Comparison of ENCODE assay signal across 17 cellular contexts in genomic region chr10:80669485-80669884, GRCh38.
DNase-seq lines count a peak whose midpoint lies in the region; TF ChIP-seq lines count a peak whose summit lies in the region.
"Had no signal": no experiment of that assay in that cellular context is flagged by ENCODE, and none has a peak within 500 bp of the region (broad histone marks: within the 10 kb centered on the region; RNA-seq: fewer than 3 reads in every experiment).

No MANE protein-coding gene starts in this region.

- no peak overlapping the region for H3K4me3 Mint-ChIP-seq in endodermal cell
- H3K4me3 Mint-ChIP-seq: B cell; CD4-positive, alpha-beta T cell; CD8-positive, alpha-beta T cell had no signal

- H3K4me1 ChIP-seq in endodermal cell (ENCODE audit: control insufficient read depth, insufficient read depth, low read length) (no peaks in the 10 kb centered on the region), trophoblast cell (ENCODE audit: control insufficient read depth in 1 of 2, insufficient read depth in 2 of 2, low read length in 2 of 2) (peaks cover 0 to 2% of the 10 kb centered on the region in 2 experiments)
- H3K4me1 ChIP-seq: A549 had no signal

- H3K79me2 ChIP-seq in trophoblast cell (ENCODE audit: control insufficient read depth, insufficient read depth, low read length, poor library complexity) = no peaks in the 10 kb centered on the region

- H3K27ac ChIP-seq in endodermal cell (ENCODE audit: low read depth, low read length) (no peak overlapping the region), trophoblast cell (ENCODE audit: low read depth, low read length) (no peak overlapping the region), brain microvascular endothelial cell (no peak overlapping the region)
- H3K27ac ChIP-seq: 22Rv1; A549; BLaER1 treated with 17β-estradiol and CSF1 and Interleukin-3, amounts not matched to agents 10 nM and 100 nM; C4-2B had no signal

- no peak overlapping the region for H2BK5ac ChIP-seq in trophoblast cell (ENCODE audit: low read depth, low read length, poor library complexity)

- no peak overlapping the region for H4K8ac ChIP-seq in trophoblast cell (ENCODE audit: low read depth, low read length)

- H3K27me3 Mint-ChIP-seq in endodermal cell (ENCODE audit: insufficient read depth) = no peaks in the 10 kb centered on the region

- H3K27me3 ChIP-seq in endodermal cell (ENCODE audit: control insufficient read depth, insufficient read depth, low read length, poor library complexity, severe bottlenecking) = no peaks in the 10 kb centered on the region
- H3K27me3 ChIP-seq in trophoblast cell (ENCODE audit: insufficient read depth, low read length) = no peaks in the 10 kb centered on the region
- H3K27me3 ChIP-seq in brain microvascular endothelial cell (replicated peaks) = no peaks in the 10 kb centered on the region
- H3K27me3 ChIP-seq: BLaER1 treated with 17β-estradiol and CSF1 and Interleukin-3, amounts not matched to agents 10 nM and 100 nM had no signal

- H3K9me3 Mint-ChIP-seq in endodermal cell = no peaks in the 10 kb centered on the region
- H3K9me3 Mint-ChIP-seq: CD4-positive, alpha-beta T cell; CD8-positive, alpha-beta T cell had no signal

- no peak overlapping the region for H2BK120ac ChIP-seq in trophoblast cell (ENCODE audit: insufficient read depth, low read length, poor library complexity)

- H3K23ac ChIP-seq in trophoblast cell (ENCODE audit: low read length) = no peak overlapping the region

- WGBS in endodermal cell (ENCODE audit: insufficient coverage in 1 of 2, insufficient read length in 1 of 2), 2 experiments = 83 to 95% methylated on average over 2 of the region's 2 CpGs
- no CpG with 5 or more reads among the region's 2 CpGs for WGBS in trophoblast cell (ENCODE audit: extremely low coverage, insufficient coverage, insufficient read length)

- no peak overlapping the region for H3K4me2 ChIP-seq in trophoblast cell (ENCODE audit: low read length)
- H3K4me2 ChIP-seq: A549; BLaER1 treated with 17β-estradiol and CSF1 and Interleukin-3, amounts not matched to agents 10 nM and 100 nM had no signal

- TF ChIP-seq CTCF in endodermal cell (conservative IDR thresholded peaks at IDR 0.05) (no peak), brain microvascular endothelial cell (IDR thresholded peaks at IDR 0.05; ENCODE audit: low read depth, low read length, missing control alignments) (no peak)

- H3K79me1 ChIP-seq in trophoblast cell (ENCODE audit: low read length) = no peaks in the 10 kb centered on the region

- no peak overlapping the region for H2BK12ac ChIP-seq in trophoblast cell (ENCODE audit: low read length)

- in situ Hi-C loops in brain microvascular endothelial cell (cut with HindIII; ENCODE audit: low pct_ligation_motif_present, low sequenced_read_pairs) = no loop called here

- peak; percentile 6 for DNase-seq in NCI-H2171 treated with DMSO at 0.1 percent for 48 hours (lab: John Stamatoyannopoulos, UW)
- DNase-seq in NCI-H2171 (lab: John Stamatoyannopoulos, UW) = no peak
- peak; percentile 12 for DNase-seq in endodermal cell
- peak; percentile 4 to 35 for DNase-seq in trophoblast cell
- no peak for DNase-seq in brain microvascular endothelial cell
- DNase-seq: AML-193; Caco-2; Calu3; CD4-positive, alpha-beta T cell; CD8-positive, alpha-beta T cell; DMS79 treated with DMSO at 0.1 percent for 48 hours; GF-D8 had no signal

- no peak overlapping the region for H4K12ac ChIP-seq in trophoblast cell (ENCODE audit: low read depth, low read length)

- H3K4me3 ChIP-seq in endodermal cell (ENCODE audit: low read length) (no peak overlapping the region), trophoblast cell (ENCODE audit: low read depth, low read length) (no peak overlapping the region), brain microvascular endothelial cell (ENCODE audit: low read depth, low read length) (no peak overlapping the region)
- H3K4me3 ChIP-seq: A549; BLaER1 treated with 17β-estradiol and CSF1 and Interleukin-3, amounts not matched to agents 10 nM and 100 nM had no signal

- H2AK5ac ChIP-seq in trophoblast cell (ENCODE audit: low read length) = no peak overlapping the region

- no peak overlapping the region for H2AFZ ChIP-seq in trophoblast cell (ENCODE audit: insufficient read depth, low read length, poor library complexity)

- no peaks in the 10 kb centered on the region for H3K36me3 Mint-ChIP-seq in endodermal cell (ENCODE audit: low read depth)
- H3K36me3 Mint-ChIP-seq: CD8-positive, alpha-beta T cell had no signal

- H4K91ac ChIP-seq in trophoblast cell (ENCODE audit: low read depth, low read length) = no peak overlapping the region

- H3K9me3 ChIP-seq in endodermal cell (ENCODE audit: control insufficient read depth, low read length) = no peaks in the 10 kb centered on the region
- H3K9me3 ChIP-seq in trophoblast cell (ENCODE audit: insufficient read depth, low read depth, low read length) = peaks cover 3% of the 10 kb centered on the region
- H3K9me3 ChIP-seq: A549; BLaER1 treated with 17β-estradiol and CSF1 and Interleukin-3, amounts not matched to agents 10 nM and 100 nM; Caco-2 had no signal

- H3K27ac Mint-ChIP-seq in endodermal cell = no peak overlapping the region
- H3K27ac Mint-ChIP-seq: B cell; CD4-positive, alpha-beta T cell; CD8-positive, alpha-beta T cell had no signal

- H3K36me3 ChIP-seq in endodermal cell (ENCODE audit: control insufficient read depth, insufficient read depth, low read length) (no peaks in the 10 kb centered on the region), trophoblast cell (ENCODE audit: control insufficient read depth in 1 of 2, insufficient read depth in 2 of 2, low read length in 2 of 2) (no peaks in the 10 kb centered on the region), brain microvascular endothelial cell (replicated peaks) (no peaks in the 10 kb centered on the region)
- H3K36me3 ChIP-seq: BLaER1 treated with 17β-estradiol and CSF1 and Interleukin-3, amounts not matched to agents 10 nM and 100 nM had no signal

- no peak overlapping the region for H3K4ac ChIP-seq in trophoblast cell (ENCODE audit: low read depth, low read length)

- no peak overlapping the region for H3K9ac ChIP-seq in endodermal cell (ENCODE audit: extremely low read depth, low read length, poor library complexity, severe bottlenecking)
- H3K9ac ChIP-seq in trophoblast cell (ENCODE audit: low read length) = no peak overlapping the region
- H3K9ac ChIP-seq: BLaER1 treated with 17β-estradiol and CSF1 and Interleukin-3, amounts not matched to agents 10 nM and 100 nM had no signal

- no peaks in the 10 kb centered on the region for H3K4me1 Mint-ChIP-seq in endodermal cell
- H3K4me1 Mint-ChIP-seq: B cell had no signal

- no peak overlapping the region for H3K14ac ChIP-seq in trophoblast cell (ENCODE audit: low read length)

- no peak overlapping the region for H3K18ac ChIP-seq in trophoblast cell (ENCODE audit: low read length)

Comparison
In these comparisons a context has a peak if more than half of its experiments do, and no peak if none do; other contexts are left out.
1. DNase-seq: peak in NCI-H2171 treated with DMSO at 0.1 percent for 48 hours (single experiment), endodermal cell (single experiment) and trophoblast cell (2 of 2); none in NCI-H2171 (single experiment) and brain microvascular endothelial cell (single experiment).